ENCODE assay signal across 8 cellular contexts in genomic region chrX:108139303-108139702, GRCh38. TPM values are rescaled to one million over a fixed set of nuclear protein-coding genes. Genes with fewer than 3 reads are reported as not detected.
A peak's percentile ranks its signal among the peaks of the same experiment; 100 is the strongest.
DNase-seq lines count a peak whose midpoint lies in the region; ATAC-seq, FAIRE-seq and TF ChIP-seq lines count a peak whose summit lies in the region.

No MANE protein-coding gene starts in this region.

- H3K9ac ChIP-seq in endothelial cell of umbilical vein (replicated peaks; ENCODE audit: extremely low read depth, insufficient read depth, low read length), result no peak overlapping the region

- no peaks in the 10 kb centered on the region for H3K79me2 ChIP-seq in endothelial cell of umbilical vein (ENCODE audit: control insufficient read depth, insufficient read depth, low read length)

- no peaks in the 10 kb centered on the region for H3K4me1 ChIP-seq in endothelial cell of umbilical vein (ENCODE audit: control insufficient read depth, extremely low read depth, insufficient read depth, low read length)
- no peaks in the 10 kb centered on the region for H3K4me1 ChIP-seq in psoas muscle

- no peak for FAIRE-seq in endothelial cell of umbilical vein (lab: Jason Lieb, UNC)

- intact Hi-C loops in endothelial cell of umbilical vein (cut with micrococcal nuclease), result loop anchor here (1.0 kb wide), 3 partner anchors 48 to 119 kb away; partner anchors contain the start of genes ATG4A and PSMD10
- intact Hi-C loops in psoas muscle (cut with DNase I), result loop anchor here (5.0 kb wide), 1 partner anchor 117 kb away; no protein-coding TSS in a partner anchor

- 37 to 82% (median 42%) methylated on average over 3 to 4 of the region's 4 CpGs for WGBS in psoas muscle, 3 donors

- dilution Hi-C loops in endothelial cell of umbilical vein (cut with MboI; ENCODE audit: extremely low pct_ligation_motif_present, low sequenced_read_pairs), result no loop called here

- H3K9me3 ChIP-seq in endothelial cell of umbilical vein (replicated peaks; ENCODE audit: control insufficient read depth, insufficient read depth, low read length) (no peaks in the 10 kb centered on the region), psoas muscle (no peaks in the 10 kb centered on the region)

- no peaks in the 10 kb centered on the region for H3K27me3 ChIP-seq in endothelial cell of umbilical vein (ENCODE audit: control insufficient read depth in 2 of 2, insufficient read depth in 2 of 2, low read length in 2 of 2)
- no peaks in the 10 kb centered on the region for H3K27me3 ChIP-seq in psoas muscle (ENCODE audit: insufficient read depth in 3 of 3, low read length in 2 of 3)

- BruUV-seq in endothelial cell of umbilical vein (replicated peaks; lab: Mats Ljungman, UMichigan), result no TSS peak

- TF ChIP-seq POLR2A in endothelial cell of umbilical vein (IDR thresholded peaks at IDR 0.05; ENCODE audit: low read depth, low read length), result no peak

- CTCF ChIA-PET in endothelial cell of umbilical vein (lab: Charles Lee), result interaction anchor here (0.5 to 3.3 kb wide), 20 partner anchors 9 to 1265 kb away, joined by 3 to 42 read pairs (median 4); partner anchors contain the start of genes ATG4A and PSMD10

- H3K4me3 ChIP-seq in endothelial cell of umbilical vein (replicated peaks in 1 of 3; ENCODE audit: insufficient read depth in 1 of 3, low read depth in 1 of 3, low read length in 3 of 3) (no peak overlapping the region), psoas muscle (no peak overlapping the region)

- no peaks in the 10 kb centered on the region for H4K20me1 ChIP-seq in endothelial cell of umbilical vein (replicated peaks; ENCODE audit: control insufficient read depth, extremely low read depth, insufficient read depth, low read length)

- H3K36me3 ChIP-seq in endothelial cell of umbilical vein (ENCODE audit: control insufficient read depth in 2 of 2, extremely low read depth in 1 of 2, insufficient read depth in 2 of 2, low read length in 2 of 2) (peaks cover 3 to 6% of the 10 kb centered on the region in 2 experiments), psoas muscle (ENCODE audit: insufficient read depth in 1 of 2, low read depth in 1 of 2) (peaks cover 0 to 39% of the 10 kb centered on the region in 2 donors)

- H3K9me1 ChIP-seq in endothelial cell of umbilical vein (replicated peaks; ENCODE audit: control insufficient read depth, extremely low read depth, insufficient read depth, low read length), result no peaks in the 10 kb centered on the region

- H3K27ac ChIP-seq in endothelial cell of umbilical vein (ENCODE audit: insufficient read depth, low read depth, low read length) (no peak overlapping the region), psoas muscle (no peak overlapping the region)

- ATAC-seq in psoas muscle (peak in 2 of 4 donors; percentile 51 to 74), HG02798 (IDR thresholded peaks at IDR 0.05; ENCODE audit: poor library complexity, unreplicated experiment) (no peak), GM21786 (IDR thresholded peaks at IDR 0.05; ENCODE audit: unreplicated experiment) (no peak), GM21390 (IDR thresholded peaks at IDR 0.05; ENCODE audit: unreplicated experiment) (no peak)

- POLR2A ChIA-PET in endothelial cell of umbilical vein (lab: Charles Lee), result no interaction called here

- H3K4me2 ChIP-seq in endothelial cell of umbilical vein (ENCODE audit: insufficient read depth, low read length), result no peak overlapping the region

- no peak overlapping the region for H2AFZ ChIP-seq in endothelial cell of umbilical vein (ENCODE audit: low read depth, low read length)

- peak; percentile 47 to 48 for TF ChIP-seq CTCF in endothelial cell of umbilical vein (IDR thresholded peaks at IDR 0.05; ENCODE audit: extremely low read depth in 1 of 2, insufficient read depth in 1 of 2, low read depth in 1 of 2, low read length in 2 of 2)
- TF ChIP-seq CTCF in psoas muscle (IDR thresholded peaks at IDR 0.05), result peak; percentile 47

- DNase-seq in SKM-1 (lab: John Stamatoyannopoulos, UW; ENCODE audit: unreplicated experiment) (peak; percentile 0), SKM-1 treated with dmso at 0.1 percent for 144 hours (lab: John Stamatoyannopoulos, UW; ENCODE audit: unreplicated experiment) (no peak), NAMALWA (ENCODE audit: low spot score) (peak; percentile 26), endothelial cell of umbilical vein (ENCODE audit: low read depth, low spot score) (no peak), psoas muscle (no peak)

TF ChIP-seq in endothelial cell of umbilical vein, 7 proteins besides CTCF, POLR2A, EP300 and RAD21:
- TF ChIP-seq POLR2AphosphoS5 (IDR thresholded peaks at IDR 0.05; ENCODE audit: insufficient read depth, low read depth, low read length), result no peak
- TF ChIP-seq JUN (IDR thresholded peaks at IDR 0.05; ENCODE audit: borderline replicate concordance, insufficient read depth, insufficient read length, low read depth), result no peak
- TF ChIP-seq MYC (IDR thresholded peaks at IDR 0.05; ENCODE audit: low read depth, low read length), result no peak
- TF ChIP-seq, protein P1, sequence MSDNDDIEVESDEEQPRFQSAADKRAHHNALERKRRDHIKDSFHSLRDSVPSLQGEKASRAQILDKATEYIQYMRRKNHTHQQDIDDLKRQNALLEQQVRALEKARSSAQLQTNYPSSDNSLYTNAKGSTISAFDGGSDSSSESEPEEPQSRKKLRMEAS (IDR thresholded peaks at IDR 0.05; ENCODE audit: insufficient read depth, insufficient read length), result no peak
- no peak for TF ChIP-seq FOS (IDR thresholded peaks at IDR 0.05; ENCODE audit: borderline replicate concordance, insufficient read depth, low read length)
- TF ChIP-seq EZH2 (IDR thresholded peaks at IDR 0.05; ENCODE audit: borderline replicate concordance, low read depth, low read length, severe bottlenecking), result no peak
- TF ChIP-seq GATA2 (IDR thresholded peaks at IDR 0.05; ENCODE audit: insufficient read depth, insufficient read length, low read depth, low read length), result no peak

RNA-seq across cellular contexts. Expression of gene ATG4A, which starts 47.7 kb away (rescaled TPM):
- 27.7 and 28.7 TPM in 2 replicates for total RNA-seq in endothelial cell of umbilical vein
- polyA plus RNA-seq in endothelial cell of umbilical vein, result 10.9 and 13.2 TPM in 2 replicates
- 18.5 and 22.5 TPM in 2 replicates for polyA plus RNA-seq in endothelial cell of umbilical vein (2011; cell fraction: cytosol; rRNA removed)
- 25.0 and 30.6 TPM in 2 replicates for polyA plus RNA-seq in endothelial cell of umbilical vein (2011; cell fraction: nucleus; rRNA removed)
- 23.1 and 42.0 TPM in 2 replicates for polyA plus RNA-seq in endothelial cell of umbilical vein (2012)
- polyA minus RNA-seq in endothelial cell of umbilical vein, result 14.8 and 16.9 TPM in 2 replicates
- polyA minus RNA-seq in endothelial cell of umbilical vein (2011; cell fraction: cytosol; rRNA and poly(A)+ RNA removed), result 7.5 TPM
- 13.4 and 24.6 TPM in 2 replicates for polyA minus RNA-seq in endothelial cell of umbilical vein (2011; cell fraction: nucleus; rRNA and poly(A)+ RNA removed)
- 10 to 100 TPM; 18.8 to 26.8 (median 22.6) TPM for total RNA-seq in psoas muscle
- 10 to 100 TPM; 14.7 to 35.1 (median 20.4) TPM for polyA plus RNA-seq in psoas muscle

RNA-seq across cellular contexts. Expression of gene PSMD10, which starts 48.0 kb away (rescaled TPM):
- total RNA-seq in endothelial cell of umbilical vein, result 71.9 and 82.7 TPM in 2 replicates
- polyA plus RNA-seq in endothelial cell of umbilical vein, result 72.5 and 93.8 TPM in 2 replicates
- 81.0 and 90.0 TPM in 2 replicates for polyA plus RNA-seq in endothelial cell of umbilical vein (2011; cell fraction: cytosol; rRNA removed)
- polyA plus RNA-seq in endothelial cell of umbilical vein (2011; cell fraction: nucleus; rRNA removed), result 37.1 and 52.2 TPM in 2 replicates
- polyA plus RNA-seq in endothelial cell of umbilical vein (2012), result 100 and 155 TPM in 2 replicates
- 42.6 and 51.5 TPM in 2 replicates for polyA minus RNA-seq in endothelial cell of umbilical vein
- 19.6 TPM for polyA minus RNA-seq in endothelial cell of umbilical vein (2011; cell fraction: cytosol; rRNA and poly(A)+ RNA removed)
- polyA minus RNA-seq in endothelial cell of umbilical vein (2011; cell fraction: nucleus; rRNA and poly(A)+ RNA removed), result 12.2 and 17.6 TPM in 2 replicates
- 10 to 100 TPM; 11.3 to 21.9 (median 18.9) TPM for total RNA-seq in psoas muscle
- 10 to 100 TPM; 16.8 to 37.0 (median 27.5) TPM for polyA plus RNA-seq in psoas muscle

Comparison
In these comparisons a context has a peak if more than half of its experiments do, and no peak if none do; other contexts are left out.
1. DNase-seq: peak in SKM-1 (single experiment) and NAMALWA (single experiment); none in SKM-1 treated with dmso at 0.1 percent for 144 hours (single experiment), endothelial cell of umbilical vein (single experiment) and psoas muscle (0 of 2).